In genomic region chr9:99305820-99306811, GRCh38 we compare ENCODE assay signal across 24 cellular contexts.
"Had no signal": no experiment of that assay in that cellular context is flagged by ENCODE, and none has a peak within 500 bp of the region (broad histone marks: within the 10 kb centered on the region; RNA-seq: fewer than 3 reads in every experiment).

No MANE protein-coding gene starts in this region.

- ATAC-seq: activated CD8-positive, alpha-beta T cell treated with anti-CD3 and anti-CD28 coated beads for 36 hours; activated naive CD4-positive, alpha-beta T cell treated with anti-CD3 and anti-CD28 coated beads, Interleukin-2, amount 50 U/mL, for 72 hours; activated T-cell treated with anti-CD3 and anti-CD28 coated beads, Interleukin-2, amount 50 U/mL, for 4 hours; body of pancreas; left cardiac atrium; pancreas had no signal

- FAIRE-seq: colon, keratinocyte, pancreas had no signal

- DNase-seq: activated CD4-positive, alpha-beta T cell treated with anti-CD3 and anti-CD28 coated beads, Interleukin-2, amount 10 ng/mL, durations not matched to agents 7 days and 5 days; activated CD4-positive, CD25-positive, alpha-beta regulatory T cell treated with anti-CD3 and anti-CD28 coated beads, Interleukin-2, amount 50 U/mL, for 72 hours; activated CD8-positive, alpha-beta T cell treated with anti-CD3 and anti-CD28 coated beads for 36 hours; activated naive CD4-positive, alpha-beta T cell; activated T-cell treated with anti-CD3 and anti-CD28 coated beads, Interleukin-2, amount 50 U/mL, for 4 hours; body of pancreas; dermis blood vessel endothelial cell; effector CD4-positive, alpha-beta T cell; left cardiac atrium; mammary epithelial cell; nucleus accumbens; spleen; stimulated activated CD4-positive, alpha-beta T cell treated with anti-CD3 and anti-CD28 coated beads, Interleukin-2, amount 100 ng/mL, for 48 hours; stimulated activated naive CD4-positive, alpha-beta T cell treated with Interleukin-2 at 50 U/mL for 16 hours; T-helper 2 cell had no signal

- H3K9me3 Mint-ChIP-seq: activated CD4-positive, alpha-beta T cell treated with anti-CD3 and anti-CD28 coated beads, Interleukin-2, amount 10 ng/mL, durations not matched to agents 7 days and 5 days; activated CD8-positive, alpha-beta T cell treated with anti-CD3 and anti-CD28 coated beads for 36 hours; activated naive CD4-positive, alpha-beta T cell treated with anti-CD3 and anti-CD28 coated beads, Interleukin-2, amount 50 U/mL, for 72 hours; activated T-cell treated with anti-CD3 and anti-CD28 coated beads, Interleukin-2, amount 50 U/mL, for 4 hours; activated T-helper 2 cell treated with anti-CD3 and anti-CD28 coated beads, Interferon-gamma antibody, Interleukin-2, Interleukin-4, amounts not matched to agents 10 μg/mL and 5 μg/mL and 100 μg/mL, durations not matched to agents 14 hours and 24 hours and 36 hours; nephron had no signal

- H3K36me3 ChIP-seq: pancreas, prostate gland, spleen, tibial nerve had no signal

- H3K4me3 Mint-ChIP-seq: activated CD4-positive, alpha-beta T cell treated with anti-CD3 and anti-CD28 coated beads, Interleukin-2, amount 10 ng/mL, durations not matched to agents 7 days and 5 days; activated CD8-positive, alpha-beta T cell treated with anti-CD3 and anti-CD28 coated beads for 36 hours; activated T-cell treated with anti-CD3 and anti-CD28 coated beads, Interleukin-2, amount 50 U/mL, for 4 hours; nephron had no signal

- H3K9me3 ChIP-seq: body of pancreas, pancreas, prostate gland, spleen, tibial nerve had no signal

- H3K4me3 ChIP-seq: body of pancreas, pancreas, prostate gland, spleen, tibial nerve had no signal

- H3K4me1 ChIP-seq: body of pancreas, pancreas, prostate gland, spleen, tibial nerve had no signal

- H3K27ac ChIP-seq: body of pancreas, epithelial cell of prostate, pancreas, prostate gland, spleen, tibial nerve had no signal

- H3K36me3 Mint-ChIP-seq: activated naive CD4-positive, alpha-beta T cell treated with anti-CD3 and anti-CD28 coated beads, Interleukin-2, amount 50 U/mL, for 72 hours had no signal

- H3K4me1 Mint-ChIP-seq: activated CD4-positive, alpha-beta T cell treated with anti-CD3 and anti-CD28 coated beads, Interleukin-2, amount 10 ng/mL, durations not matched to agents 7 days and 5 days; nephron had no signal

- H3K27ac Mint-ChIP-seq: activated CD4-positive, alpha-beta T cell treated with anti-CD3 and anti-CD28 coated beads, Interleukin-2, amount 10 ng/mL, durations not matched to agents 7 days and 5 days; activated CD8-positive, alpha-beta T cell treated with anti-CD3 and anti-CD28 coated beads for 36 hours; activated naive CD4-positive, alpha-beta T cell treated with anti-CD3 and anti-CD28 coated beads, Interleukin-2, amount 50 U/mL, for 72 hours; activated T-helper 2 cell treated with anti-CD3 and anti-CD28 coated beads, Interferon-gamma antibody, Interleukin-2, Interleukin-4, amounts not matched to agents 10 μg/mL and 5 μg/mL and 100 μg/mL, durations not matched to agents 14 hours and 24 hours and 36 hours; nephron had no signal

- H3K27me3 ChIP-seq: body of pancreas, pancreas, spleen, tibial nerve had no signal
